Comparison of ENCODE assay signal across 7 cellular contexts in the genomic region with DNA sequence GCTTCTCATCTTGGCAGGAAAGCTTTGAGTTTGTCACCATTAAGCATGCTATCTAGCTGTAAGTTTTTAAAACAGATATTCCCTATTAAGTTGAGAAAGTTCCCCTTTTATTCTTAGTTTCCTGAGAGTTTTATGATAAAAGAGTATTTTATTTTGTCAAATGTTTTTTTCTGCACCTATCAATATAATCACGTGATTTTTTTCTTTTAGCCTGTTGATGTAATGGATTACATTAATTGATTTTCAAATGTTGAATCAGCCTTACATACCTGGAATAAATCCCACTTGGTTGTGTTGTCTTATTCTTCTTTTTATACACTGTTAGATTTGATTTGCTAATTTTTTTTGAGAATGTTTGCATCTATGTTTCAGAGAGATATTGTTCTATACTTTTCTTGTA.
"Had no signal": no experiment of that assay in that cellular context is flagged by ENCODE, and none has a peak within 500 bp of the region (broad histone marks: within the 10 kb centered on the region; RNA-seq: fewer than 3 reads in every experiment).

No MANE protein-coding gene starts in this region.

- FAIRE-seq: GM12878, GM12891, GM12892, GM18507, GM19239 had no signal

- DNase-seq: GDM1, GF-D8 had no signal

- H3K4me3 ChIP-seq: GM12878 had no signal

- ATAC-seq: GM12878 had no signal
